Comparison of ENCODE assay signal across 1 cellular context in the genomic region with DNA sequence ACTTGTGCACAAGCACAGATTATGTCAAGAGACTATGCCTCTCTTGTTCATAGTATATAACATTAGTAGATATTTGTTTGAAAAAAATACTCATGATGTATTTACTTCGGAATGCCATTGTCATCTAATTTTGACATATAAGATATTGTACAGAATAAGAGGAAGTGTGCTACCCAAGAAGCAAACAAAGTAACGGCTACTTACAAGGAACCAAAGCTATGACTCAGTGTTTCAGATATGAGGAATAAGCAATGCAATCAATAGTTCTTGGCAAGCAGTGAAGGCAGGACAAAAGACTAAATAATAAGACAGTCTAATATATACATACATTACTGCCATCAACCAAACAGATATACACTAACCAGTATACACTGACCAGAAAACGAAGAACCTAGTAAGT.
A peak's percentile ranks its signal among the peaks of the same experiment; 100 is the strongest.
TF ChIP-seq lines count a peak whose summit lies in the region.

No MANE protein-coding gene starts in this region.

TF ChIP-seq in endothelial cell of umbilical vein, 7 proteins besides CTCF, POLR2A, EP300 and RAD21:
- no peak for TF ChIP-seq POLR2AphosphoS5 (IDR thresholded peaks at IDR 0.05; ENCODE audit: insufficient read depth, low read depth, low read length)
- peak; percentile 83 for TF ChIP-seq JUN (IDR thresholded peaks at IDR 0.05; ENCODE audit: borderline replicate concordance, insufficient read depth, insufficient read length, low read depth)
- TF ChIP-seq GATA2 (IDR thresholded peaks at IDR 0.05; ENCODE audit: insufficient read depth, insufficient read length, low read depth, low read length): peak; percentile 19
- TF ChIP-seq FOS (IDR thresholded peaks at IDR 0.05; ENCODE audit: borderline replicate concordance, insufficient read depth, low read length): peak; percentile 86
